In genomic region chr15:45023659-45024320, GRCh38 we compare ENCODE assay signal across 8 cellular contexts. TPM values are rescaled to one million over a fixed set of nuclear protein-coding genes. Genes with fewer than 3 reads are reported as not detected.
DNase-seq lines count a peak whose midpoint lies in the region; ATAC-seq and TF ChIP-seq lines count a peak whose summit lies in the region.

No MANE protein-coding gene starts in this region.

- peaks cover 5% of the 10 kb centered on the region for H3K27me3 Mint-ChIP-seq in endothelial cell (ENCODE audit: unreplicated experiment)
- peaks cover 4 to 17% (median 13%) of the 10 kb centered on the region in 5 donors for H3K27me3 Mint-ChIP-seq in naive thymus-derived CD8-positive, alpha-beta T cell

- CTCF ChIA-PET in RWPE1 (lab: Yijun Ruan, JAX) = interaction anchor here (0.6 to 1.2 kb wide), 3 partner anchors 55 to 618 kb away, joined by 3 to 4 read pairs (median 4); no protein-coding TSS in a partner anchor

- H3K4me3 Mint-ChIP-seq in endothelial cell (ENCODE audit: unreplicated experiment) = peak overlapping the region; percentile 77
- H3K4me3 Mint-ChIP-seq in naive thymus-derived CD8-positive, alpha-beta T cell = peak overlapping the region; percentile 84 to 92 (median 87)

- peaks cover 32% of the 10 kb centered on the region for H3K4me1 Mint-ChIP-seq in endothelial cell (ENCODE audit: unreplicated experiment)
- H3K4me1 Mint-ChIP-seq in naive thymus-derived CD8-positive, alpha-beta T cell = peaks cover 12 to 34% (median 27%) of the 10 kb centered on the region in 4 donors

- peak; percentile 18 for DNase-seq in RWPE1 (ENCODE audit: low spot score)
- no peak for DNase-seq in endothelial cell (ENCODE audit: low spot score)
- DNase-seq in naive thymus-derived CD8-positive, alpha-beta T cell = no peak
- DNase-seq in amniotic stem cell (lab: John Stamatoyannopoulos, UW) = no peak
- DNase-seq in RPMI8226 = no peak
- no peak for DNase-seq in NCI-H2196 treated with DMSO at 0.1 percent for 48 hours (lab: John Stamatoyannopoulos, UW; ENCODE audit: unreplicated experiment)

- POLR2A ChIA-PET in RWPE1 (lab: Yijun Ruan, JAX; ENCODE audit: low non-redundant PET) = no interaction called here
- POLR2A ChIA-PET in naive thymus-derived CD8-positive, alpha-beta T cell (lab: Charles Lee) = interaction anchor here (0.6 kb wide), 1 partner anchor 17 kb away, joined by 5 read pairs; no protein-coding TSS in a partner anchor

- H3K27ac ChIP-seq in 22Rv1 = peak overlapping the region; percentile 70
- peak overlapping the region; percentile 67 for H3K27ac ChIP-seq in RWPE1

- peak overlapping the region; percentile 58 for H3K27ac Mint-ChIP-seq in endothelial cell (ENCODE audit: unreplicated experiment)
- H3K27ac Mint-ChIP-seq in naive thymus-derived CD8-positive, alpha-beta T cell = peak overlapping the region in 8 of 10 donors; percentile 13 to 90 (median 59)

- ATAC-seq in GM19372 (IDR thresholded peaks at IDR 0.05; ENCODE audit: low read depth, unreplicated experiment) = peak; percentile 11
- ATAC-seq in naive thymus-derived CD8-positive, alpha-beta T cell = peak in 1 of 2 donors; percentile 2

- H3K36me3 Mint-ChIP-seq in endothelial cell (ENCODE audit: low read depth, unreplicated experiment) = peaks cover 3% of the 10 kb centered on the region
- peaks cover 0 to 2% (median 0%) of the 10 kb centered on the region in 3 donors for H3K36me3 Mint-ChIP-seq in naive thymus-derived CD8-positive, alpha-beta T cell

- H3K9me3 Mint-ChIP-seq in endothelial cell (ENCODE audit: unreplicated experiment) = no peaks in the 10 kb centered on the region
- no peaks in the 10 kb centered on the region for H3K9me3 Mint-ChIP-seq in naive thymus-derived CD8-positive, alpha-beta T cell

- no peak for TF ChIP-seq CTCF in 22Rv1 (IDR thresholded peaks at IDR 0.05)
- no peak for TF ChIP-seq CTCF in RWPE1 (conservative IDR thresholded peaks at IDR 0.05; ENCODE audit: low read depth)
- no peak for TF ChIP-seq CTCF in endothelial cell (IDR thresholded peaks at IDR 0.05; ENCODE audit: unreplicated experiment)

RNA-seq across cellular contexts. Expression of gene SORD, which starts 0.8 kb away (rescaled TPM):
- 16.9 TPM for total RNA-seq in endothelial cell (ENCODE audit: unreplicated experiment)
- total RNA-seq in naive thymus-derived CD8-positive, alpha-beta T cell = 1 to 10 TPM; 4.1 to 6.3 TPM
- 1 to 10 TPM; 4.8 to 5.7 (median 5.0) TPM for polyA plus RNA-seq in naive thymus-derived CD8-positive, alpha-beta T cell
